ENCODE assay signal across 24 cellular contexts in genomic region chr16:17265177-17265576, GRCh38.
"Had no signal": no experiment of that assay in that cellular context is flagged by ENCODE, and none has a peak within 500 bp of the region (broad histone marks: within the 10 kb centered on the region; RNA-seq: fewer than 3 reads in every experiment).

No MANE protein-coding gene starts in this region.

- H3K27ac ChIP-seq: adrenal gland, SJCRH30, SK-N-MC had no signal

- H3K4me3 ChIP-seq: adrenal gland, SJCRH30, SK-N-MC had no signal

- H3K27me3 ChIP-seq: adrenal gland, SJCRH30 had no signal

- H3K36me3 ChIP-seq: adrenal gland, SJCRH30 had no signal

- ATAC-seq: activated CD8-positive, alpha-beta T cell treated with anti-CD3 and anti-CD28 coated beads for 36 hours; activated T-cell treated with anti-CD3 and anti-CD28 coated beads, Interleukin-2, amount 50 U/mL, for 72 hours; activated T-helper 17 cell treated with anti-CD3 and anti-CD28 coated beads, Interleukin-2, amount 50 U/mL, for 72 hours; Panc1 had no signal

- H3K9me3 ChIP-seq: adrenal gland, SJCRH30 had no signal

- DNase-seq: activated CD4-positive, alpha-beta T cell treated with anti-CD3 and anti-CD28 coated beads, Interleukin-2, amount 10 ng/mL, durations not matched to agents 24 days and 14 days; activated CD4-positive, alpha-beta T cell treated with anti-CD3 and anti-CD28 coated beads, Interleukin-2, amount 50 U/mL, for 4 hours; activated CD8-positive, alpha-beta T cell treated with anti-CD3 and anti-CD28 coated beads for 36 hours; activated effector memory CD4-positive, alpha-beta T cell treated with anti-CD3 and anti-CD28 coated beads, Interleukin-2, amount 50 U/mL, for 16 hours; activated naive CD4-positive, alpha-beta T cell; activated T-cell treated with anti-CD3 and anti-CD28 coated beads, Interleukin-2, amount 50 U/mL, for 1 hour; activated T-cell treated with anti-CD3 and anti-CD28 coated beads, Interleukin-2, amount 50 U/mL, for 72 hours; adrenal gland; caudate nucleus; cerebellar nuclear complex; cortex of kidney; Karpas-422; NCI-H1436 treated with DMSO at 0.1 percent for 48 hours; NCI-H187 treated with DMSO at 0.1 percent for 48 hours; NCI-H2081; NCI-H345; NCI-H526 treated with DMSO at 0.1 percent for 48 hours; NCI-H774; SHP77; SJCRH30; T1000 had no signal
